22 cellular contexts compared by ENCODE assay signal in the genomic region with DNA sequence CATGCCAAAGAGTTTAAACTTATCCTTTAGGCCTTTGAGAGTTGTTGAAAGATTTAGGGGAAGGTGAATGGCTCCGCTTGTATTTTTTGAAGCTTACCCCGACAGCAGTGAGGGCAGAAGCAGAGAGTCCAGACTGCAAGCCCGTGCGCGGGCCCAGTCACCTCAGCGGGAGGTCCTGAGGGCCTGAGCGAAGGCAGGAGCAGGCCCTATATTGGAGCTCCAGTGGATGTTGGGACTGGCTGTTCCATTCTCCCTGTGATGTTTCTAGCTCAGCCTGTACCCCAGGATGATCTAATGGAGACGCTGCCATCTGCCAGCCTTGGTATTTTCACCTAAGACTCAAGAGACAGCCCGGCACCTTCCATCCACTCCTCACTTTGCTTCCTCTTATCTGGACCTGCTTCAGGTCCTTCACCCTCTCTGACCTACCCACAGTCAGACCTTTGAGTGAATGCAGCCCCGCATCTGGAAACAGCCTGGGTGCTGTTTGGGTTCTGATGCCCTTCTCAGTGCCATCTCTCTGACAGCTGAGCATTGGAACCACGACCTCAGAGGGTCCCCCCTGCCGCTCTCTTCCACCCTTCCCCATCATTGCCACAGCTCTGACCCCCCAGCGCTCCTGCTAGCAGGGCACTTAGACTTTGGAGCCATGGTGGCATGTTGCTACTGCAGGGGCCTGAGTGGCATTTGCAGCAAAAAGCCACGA.
"Had no signal": no experiment of that assay in that cellular context is flagged by ENCODE, and none has a peak within 500 bp of the region (broad histone marks: within the 10 kb centered on the region; RNA-seq: fewer than 3 reads in every experiment).

No MANE protein-coding gene starts in this region.

- H3K27me3 ChIP-seq: esophagus squamous epithelium, gastroesophageal sphincter, testis, tibial nerve had no signal

- H3K27ac Mint-ChIP-seq: immature natural killer cell; naive thymus-derived CD8-positive, alpha-beta T cell; stimulated activated naive B cell treated with anti-CD40 and anti-IgM and Interleukin-4, amounts not matched to agents 10 μg/mL and 1 μg/mL and 100 μg/mL, for 72 hours; stimulated activated naive CD8-positive, alpha-beta T cell treated with anti-CD3 and anti-CD28 coated beads, Interleukin-15, amount 100 ng/mL, for 72 hours had no signal

- H3K4me3 ChIP-seq: dorsolateral prefrontal cortex, esophagus squamous epithelium, gastroesophageal sphincter, mucosa of descending colon, psoas muscle, testis, tibial nerve had no signal

- H3K36me3 ChIP-seq: esophagus squamous epithelium, gastroesophageal sphincter, tibial nerve had no signal

- H3K4me1 Mint-ChIP-seq: immature natural killer cell; naive thymus-derived CD8-positive, alpha-beta T cell; stimulated activated naive B cell treated with anti-CD40 and anti-IgM and Interleukin-4, amounts not matched to agents 10 μg/mL and 1 μg/mL and 100 μg/mL, for 72 hours; stimulated activated naive CD8-positive, alpha-beta T cell treated with anti-CD3 and anti-CD28 coated beads, Interleukin-15, amount 100 ng/mL, for 72 hours had no signal

- H3K9me3 ChIP-seq: esophagus squamous epithelium, gastroesophageal sphincter, mucosa of descending colon, psoas muscle, testis, tibial nerve had no signal

- H3K36me3 Mint-ChIP-seq: immature natural killer cell; naive thymus-derived CD8-positive, alpha-beta T cell; stimulated activated naive B cell treated with anti-CD40 and anti-IgM and Interleukin-4, amounts not matched to agents 10 μg/mL and 1 μg/mL and 100 μg/mL, for 72 hours had no signal

- H3K27ac ChIP-seq: dorsolateral prefrontal cortex, epithelial cell of prostate, esophagus squamous epithelium, gastroesophageal sphincter, psoas muscle, testis, tibial nerve had no signal

- H3K27me3 Mint-ChIP-seq: stimulated activated naive B cell treated with anti-CD40 and anti-IgM and Interleukin-4, amounts not matched to agents 10 μg/mL and 1 μg/mL and 100 μg/mL, for 72 hours; stimulated activated naive CD8-positive, alpha-beta T cell treated with anti-CD3 and anti-CD28 coated beads, Interleukin-15, amount 100 ng/mL, for 72 hours had no signal

- ATAC-seq: gastroesophageal sphincter; left ventricle myocardium superior; mucosa of descending colon; naive thymus-derived CD8-positive, alpha-beta T cell; psoas muscle; sciatic nerve; stimulated activated naive B cell treated with anti-CD40 and anti-IgM and Interleukin-4, amounts not matched to agents 10 μg/mL and 1 μg/mL and 100 μg/mL, for 72 hours; stimulated activated naive CD8-positive, alpha-beta T cell treated with anti-CD3 and anti-CD28 coated beads, Interleukin-15, amount 100 ng/mL, for 72 hours had no signal

- DNase-seq: central memory CD4-positive, alpha-beta T cell; cortex of kidney; dorsolateral prefrontal cortex; effector memory CD4-positive, alpha-beta T cell; esophagus squamous epithelium; foreskin fibroblast; glutamatergic neuron; immature natural killer cell; left ventricle myocardium superior; mucosa of descending colon; naive thymus-derived CD8-positive, alpha-beta T cell; psoas muscle; retina; stimulated activated CD4-positive, alpha-beta T cell treated with anti-CD3 and anti-CD28 coated beads, Interleukin-2, amount 100 ng/mL, for 24 hours; stimulated activated CD4-positive, alpha-beta T cell treated with anti-CD3 and anti-CD28 coated beads, Interleukin-4, amount 100 ng/mL, for 4 hours; stimulated activated naive B cell treated with anti-CD40 and anti-IgM and Interleukin-4, amounts not matched to agents 10 μg/mL and 1 μg/mL and 100 μg/mL, for 72 hours; stimulated activated naive CD8-positive, alpha-beta T cell treated with anti-CD3 and anti-CD28 coated beads, Interleukin-15, amount 100 ng/mL, for 72 hours; testis had no signal

- H3K4me1 ChIP-seq: esophagus squamous epithelium, gastroesophageal sphincter, psoas muscle, testis, tibial nerve had no signal

- H3K4me3 Mint-ChIP-seq: immature natural killer cell; naive thymus-derived CD8-positive, alpha-beta T cell; stimulated activated naive B cell treated with anti-CD40 and anti-IgM and Interleukin-4, amounts not matched to agents 10 μg/mL and 1 μg/mL and 100 μg/mL, for 72 hours; stimulated activated naive CD8-positive, alpha-beta T cell treated with anti-CD3 and anti-CD28 coated beads, Interleukin-15, amount 100 ng/mL, for 72 hours had no signal

- H3K9me3 Mint-ChIP-seq: stimulated activated naive B cell treated with anti-CD40 and anti-IgM and Interleukin-4, amounts not matched to agents 10 μg/mL and 1 μg/mL and 100 μg/mL, for 72 hours had no signal
